In the genomic region with DNA sequence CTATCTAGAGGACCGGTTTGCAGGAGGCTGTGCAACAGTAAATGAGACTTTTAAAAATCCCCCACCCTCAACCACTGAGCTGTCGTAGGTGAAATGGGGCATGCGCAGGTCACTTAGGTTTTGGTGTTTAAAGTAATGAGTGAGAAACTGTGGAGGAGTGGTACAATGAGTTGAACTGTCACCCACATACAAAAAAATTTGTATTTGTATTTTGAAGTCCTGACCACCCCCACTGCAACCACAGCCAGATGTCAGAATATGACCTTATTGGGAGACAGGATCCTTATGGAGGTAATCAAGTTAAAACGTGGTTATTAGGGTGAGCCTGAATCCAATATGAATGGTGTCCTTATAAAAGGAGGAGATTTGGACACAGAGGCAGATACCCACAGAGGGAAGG, we compare ENCODE assay signal across 20 cellular contexts. TPM values are rescaled to one million over a fixed set of nuclear protein-coding genes. Genes with fewer than 3 reads are reported as not detected.
DNase-seq lines count a peak whose midpoint lies in the region; ATAC-seq and TF ChIP-seq lines count a peak whose summit lies in the region.
"Had no signal": no experiment of that assay in that cellular context is flagged by ENCODE, and none has a peak within 500 bp of the region (broad histone marks: within the 10 kb centered on the region; RNA-seq: fewer than 3 reads in every experiment).

No MANE protein-coding gene starts in this region.

- peaks cover 35% of the 10 kb centered on the region for H3K4me1 ChIP-seq in left ventricle myocardium inferior
- H3K4me1 ChIP-seq in RWPE2 (ENCODE audit: insufficient read depth, poor library complexity, severe bottlenecking), result peaks cover 46% of the 10 kb centered on the region
- peaks cover 4% of the 10 kb centered on the region for H3K4me1 ChIP-seq in smooth muscle cell (ENCODE audit: low read depth)
- peaks cover 0 to 19% (median 13%) of the 10 kb centered on the region in 6 donors for H3K4me1 ChIP-seq in spleen
- H3K4me1 ChIP-seq: BLaER1 had no signal

- no peak overlapping the region for H3K9ac ChIP-seq in smooth muscle cell (ENCODE audit: low read depth)
- H3K9ac ChIP-seq: BLaER1 had no signal

- H3K4me2 ChIP-seq in smooth muscle cell, result peak overlapping the region; percentile 67
- H3K4me2 ChIP-seq: BLaER1 had no signal

- H3K36me3 ChIP-seq in left ventricle myocardium inferior (no peaks in the 10 kb centered on the region), RWPE2 (ENCODE audit: low read depth) (peaks cover 17% of the 10 kb centered on the region), smooth muscle cell (ENCODE audit: low read depth) (no peaks in the 10 kb centered on the region), spleen (no peaks in the 10 kb centered on the region)
- H3K36me3 ChIP-seq: BLaER1, lower lobe of right lung, suprapubic skin had no signal

- peaks cover 29% of the 10 kb centered on the region for H4K20me1 ChIP-seq in smooth muscle cell (ENCODE audit: low read depth)
- H4K20me1 ChIP-seq: BLaER1 had no signal

- H3K27ac ChIP-seq in left ventricle myocardium inferior (replicated peaks) (peak overlapping the region; percentile 76), RWPE2 (ENCODE audit: poor library complexity, severe bottlenecking) (peak overlapping the region; percentile 70), epithelial cell of prostate (peak overlapping the region; percentile 95), smooth muscle cell (ENCODE audit: low read depth) (peak overlapping the region; percentile 72), spleen (no peak overlapping the region)
- H3K27ac ChIP-seq: BLaER1, lower lobe of right lung, suprapubic skin had no signal

- intact Hi-C loops in left ventricle myocardium inferior (cut with micrococcal nuclease) (no loop called here), cardiac septum (cut with DNase I) (no loop called here), spleen (cut with DNase I; ENCODE audit: low total_unique reads) (no loop called here)

- no peak for TF ChIP-seq POLR2A in spleen (IDR thresholded peaks at IDR 0.05)

- TF ChIP-seq CTCF in left ventricle myocardium inferior (IDR thresholded peaks at IDR 0.05; ENCODE audit: borderline replicate concordance) (no peak), RWPE2 (IDR thresholded peaks at IDR 0.05; ENCODE audit: poor library complexity, severe bottlenecking) (no peak), smooth muscle cell (IDR thresholded peaks at IDR 0.05; ENCODE audit: borderline replicate concordance, insufficient read depth, poor library complexity, severe bottlenecking) (no peak), spleen (IDR thresholded peaks at IDR 0.05 in 8 of 11, conservative IDR thresholded peaks at IDR 0.05 in 3 of 11) (no peak)

- DNase-seq in left ventricle myocardium inferior (no peak), cardiac septum (ENCODE audit: low spot score) (no peak), RWPE2 (ENCODE audit: low spot score) (no peak), epithelial cell of prostate (ENCODE audit: low read depth, low spot score) (no peak), smooth muscle cell (lab: John Stamatoyannopoulos, UW; ENCODE audit: unreplicated experiment) (no peak), spleen (no peak)
- DNase-seq: activated T-cell treated with anti-CD3 and anti-CD28 coated beads, Interleukin-2, amount 50 U/mL, for 4 hours; KG1; MM.1S; stimulated activated naive CD4-positive, alpha-beta T cell had no signal

- ATAC-seq in RWPE2 (ENCODE audit: low read depth) (no peak), HG03095 (IDR thresholded peaks at IDR 0.05; ENCODE audit: unreplicated experiment) (no peak), HG02970 (IDR thresholded peaks at IDR 0.05; ENCODE audit: low FRiP score, unreplicated experiment) (no peak)
- ATAC-seq: activated T-cell treated with anti-CD3 and anti-CD28 coated beads, Interleukin-2, amount 50 U/mL, for 4 hours; body of pancreas; lower lobe of right lung had no signal

- 81% methylated on average over 4 of the region's 4 CpGs for WGBS in smooth muscle cell (ENCODE audit: low lambda C conversion rate)
- WGBS in spleen, 5 donors, result 77 to 89% (median 83%) methylated on average over 4 of the region's 4 CpGs

- H3K27me3 ChIP-seq in left ventricle myocardium inferior (ENCODE audit: low read depth) (no peaks in the 10 kb centered on the region), RWPE2 (ENCODE audit: insufficient read depth, poor library complexity, severe bottlenecking) (no peaks in the 10 kb centered on the region), smooth muscle cell (ENCODE audit: low read depth) (no peaks in the 10 kb centered on the region), spleen (replicated peaks in 1 of 7) (peaks cover 0 to 16% (median 0%) of the 10 kb centered on the region in 7 donors)
- H3K27me3 ChIP-seq: BLaER1, body of pancreas, suprapubic skin had no signal

- H3F3A ChIP-seq in smooth muscle cell (ENCODE audit: low read depth), result no peaks in the 10 kb centered on the region

- H2AFZ ChIP-seq in smooth muscle cell (ENCODE audit: low read depth), result no peak overlapping the region

- no peak overlapping the region for H3K4me3 ChIP-seq in left ventricle myocardium inferior
- no peak overlapping the region for H3K4me3 ChIP-seq in RWPE2 (ENCODE audit: severe bottlenecking)
- no peak overlapping the region for H3K4me3 ChIP-seq in smooth muscle cell
- H3K4me3 ChIP-seq in spleen, result no peak overlapping the region
- H3K4me3 ChIP-seq: BLaER1, body of pancreas, lower lobe of right lung, mucosa of descending colon, suprapubic skin had no signal

- peaks cover 26% of the 10 kb centered on the region for H3K79me2 ChIP-seq in smooth muscle cell (ENCODE audit: low read depth)

- H3K9me3 ChIP-seq in left ventricle myocardium inferior (replicated peaks) (no peaks in the 10 kb centered on the region), RWPE2 (ENCODE audit: severe bottlenecking) (no peaks in the 10 kb centered on the region), smooth muscle cell (replicated peaks; ENCODE audit: low read depth) (no peaks in the 10 kb centered on the region), spleen (no peaks in the 10 kb centered on the region)
- H3K9me3 ChIP-seq: BLaER1, body of pancreas, lower lobe of right lung, mucosa of descending colon, suprapubic skin had no signal

RNA-seq across cellular contexts. Expression of a gene that starts 1.6 kb away (rescaled TPM):
- 43.3 TPM for total RNA-seq in left ventricle myocardium inferior
- 34.0 TPM for total RNA-seq in cardiac septum
- total RNA-seq in smooth muscle cell, result 52.3 and 59.6 TPM in 2 replicates
- polyA plus RNA-seq in smooth muscle cell, result 18.1 and 57.4 TPM in 2 replicates
- 1 to 10 TPM; 3.1 to 5.6 (median 4.0) TPM for total RNA-seq in spleen
- 1 to 10 TPM in 2 of 3 donors, under 1 TPM in 1; 0.59 to 1.6 (median 1.4) TPM for polyA plus RNA-seq in spleen
- total RNA-seq: T-helper 2 cell treated with Interferon-gamma antibody and Interleukin-4, amounts not matched to agents 100 ng/mL and 5 ng/mL, for 36 hours had no signal

RNA-seq across cellular contexts. Expression of a gene that starts 20.3 kb away (rescaled TPM):
- 2.4 TPM for total RNA-seq in left ventricle myocardium inferior
- total RNA-seq in cardiac septum, result 4.1 TPM
- total RNA-seq in smooth muscle cell, result 5.2 and 6.2 TPM in 2 replicates
- polyA plus RNA-seq in smooth muscle cell, result 2.3 and 2.9 TPM in 2 replicates
- total RNA-seq in spleen, result 10 to 100 TPM in 3 of 7 donors, 1 to 10 TPM in 4; 8.7 to 13.4 (median 10.0) TPM
- polyA plus RNA-seq in spleen, result 1 to 10 TPM; 1.8 to 3.2 (median 2.2) TPM

RNA-seq across cellular contexts. Expression of a gene that starts 23.1 kb away (rescaled TPM):
- total RNA-seq in left ventricle myocardium inferior (1.9 TPM), cardiac septum (1.6 TPM), smooth muscle cell (5.0 and 10.6 TPM in 2 replicates), spleen (1 to 10 TPM; 1.0 to 2.7 (median 1.8) TPM)
- polyA plus RNA-seq in smooth muscle cell (1.0 and 3.8 TPM in 2 replicates), spleen (1 to 10 TPM in 2 of 3 donors, under 1 TPM in 1; 0.96 to 1.6 (median 1.5) TPM)

RNA-seq across cellular contexts. Expression of a gene that starts 51.7 kb away (rescaled TPM):
- total RNA-seq in left ventricle myocardium inferior, result 1.2 TPM
- total RNA-seq in cardiac septum, result 1.00 TPM
- 0.04 TPM in 1 of 2 replicates, not detected in the other for total RNA-seq in smooth muscle cell
- 0.72 TPM in 1 of 2 replicates, not detected in the other for polyA plus RNA-seq in smooth muscle cell
- total RNA-seq in spleen, result 100 to 1,000 TPM in 4 of 7 donors, 10 to 100 TPM in 3; 97.7 to 134 (median 109) TPM
- polyA plus RNA-seq in spleen, result 100 to 1,000 TPM in 2 of 3 donors, 10 to 100 TPM in 1; 95.4 to 189 (median 107) TPM
- total RNA-seq: glomerular endothelial cell, kidney epithelial cell had no signal

Comparison
In these comparisons a context has a peak if more than half of its experiments do, and no peak if none do; other contexts are left out.
1. H3K27ac ChIP-seq: peak in left ventricle myocardium inferior (single experiment), RWPE2 (single experiment), epithelial cell of prostate (single experiment) and smooth muscle cell (single experiment); none in spleen (0 of 8).